13 cellular contexts compared by ENCODE assay signal in genomic region chr6:41040101-41040910, GRCh38. TPM values are rescaled to one million over a fixed set of nuclear protein-coding genes. Genes with fewer than 3 reads are reported as not detected.
DNase-seq lines count a peak whose midpoint lies in the region; ATAC-seq and TF ChIP-seq lines count a peak whose summit lies in the region.
"Had no signal": no experiment of that assay in that cellular context is flagged by ENCODE, and none has a peak within 500 bp of the region (broad histone marks: within the 10 kb centered on the region; RNA-seq: fewer than 3 reads in every experiment).

No MANE protein-coding gene starts in this region.

- TF ChIP-seq POLR2A in body of pancreas (IDR thresholded peaks at IDR 0.05) (no peak), thyroid gland (IDR thresholded peaks at IDR 0.05) (no peak), tibial nerve (IDR thresholded peaks at IDR 0.05) (no peak)

- WGBS in body of pancreas, 2 donors = 18 to 19% methylated on average over 6 of the region's 6 CpGs
- 72 to 80% methylated on average over 5 to 6 of the region's 6 CpGs for WGBS in thyroid gland, 2 donors
- 72 to 84% methylated on average over 6 of the region's 6 CpGs for WGBS in tibial nerve, 2 donors

- H3K27ac Mint-ChIP-seq in nephron = peak overlapping the region; percentile 95 to 99 (median 95)

- H3K27me3 ChIP-seq in body of pancreas (no peaks in the 10 kb centered on the region), thyroid gland (no peaks in the 10 kb centered on the region), tibial nerve (no peaks in the 10 kb centered on the region)

- no peaks in the 10 kb centered on the region for H3K36me3 Mint-ChIP-seq in nephron (ENCODE audit: low read depth)

- peaks cover 18% of the 10 kb centered on the region for H3K4me1 Mint-ChIP-seq in nephron
- H3K4me1 Mint-ChIP-seq: central memory CD8-positive, alpha-beta T cell had no signal

- intact Hi-C loops in body of pancreas (cut with DNase I) = no loop called here
- intact Hi-C loops in thyroid gland (cut with DNase I) = no loop called here

- H3K9me3 Mint-ChIP-seq in nephron = no peaks in the 10 kb centered on the region
- H3K9me3 Mint-ChIP-seq: central memory CD8-positive, alpha-beta T cell had no signal

- no peak for TF ChIP-seq EP300 in tibial nerve (IDR thresholded peaks at IDR 0.05)

- no peaks in the 10 kb centered on the region for H3K9me3 ChIP-seq in body of pancreas
- no peaks in the 10 kb centered on the region for H3K9me3 ChIP-seq in thyroid gland
- no peaks in the 10 kb centered on the region for H3K9me3 ChIP-seq in tibial nerve
- H3K9me3 ChIP-seq: left ventricle myocardium inferior had no signal

- H3K4me3 Mint-ChIP-seq in nephron = peak overlapping the region in 2 of 3 experiments; percentile 15 to 24
- H3K4me3 Mint-ChIP-seq: central memory CD8-positive, alpha-beta T cell had no signal

- peak; percentile 29 for DNase-seq in LHCN-M2 (ENCODE audit: low read depth)
- DNase-seq in body of pancreas = peak; percentile 78 to 93 (median 84)
- no peak for DNase-seq in thyroid gland
- DNase-seq in NCI-H1436 (lab: John Stamatoyannopoulos, UW) = no peak
- DNase-seq in tibial nerve (ENCODE audit: low spot score in 2 of 2) = no peak
- DNase-seq in NCI-H2107 treated with DMSO at 0.1 percent for 48 hours (lab: John Stamatoyannopoulos, UW; ENCODE audit: unreplicated experiment) = no peak
- DNase-seq: left ventricle myocardium inferior, NCI-H1048 had no signal

- H3K4me3 ChIP-seq in body of pancreas = no peak overlapping the region
- H3K4me3 ChIP-seq in thyroid gland (replicated peaks in 1 of 3) = no peak overlapping the region
- no peak overlapping the region for H3K4me3 ChIP-seq in tibial nerve
- H3K4me3 ChIP-seq: left ventricle myocardium inferior had no signal

- peak; percentile 71 for ATAC-seq in GM18907 (IDR thresholded peaks at IDR 0.05; ENCODE audit: unreplicated experiment)
- ATAC-seq in body of pancreas = peak; percentile 83

- no peaks in the 10 kb centered on the region for H3K36me3 ChIP-seq in body of pancreas (replicated peaks in 1 of 2; ENCODE audit: insufficient read depth in 1 of 2, low read depth in 2 of 2)
- no peaks in the 10 kb centered on the region for H3K36me3 ChIP-seq in thyroid gland
- peaks cover 0 to 13% (median 0%) of the 10 kb centered on the region in 3 donors for H3K36me3 ChIP-seq in tibial nerve
- H3K36me3 ChIP-seq: left ventricle myocardium inferior had no signal

- peaks cover 13% of the 10 kb centered on the region for H3K27me3 Mint-ChIP-seq in nephron (ENCODE audit: low read depth)
- H3K27me3 Mint-ChIP-seq: central memory CD8-positive, alpha-beta T cell had no signal

- TF ChIP-seq CTCF in body of pancreas (IDR thresholded peaks at IDR 0.05) = no peak
- TF ChIP-seq CTCF in nephron (IDR thresholded peaks at IDR 0.05; ENCODE audit: unreplicated experiment in 3 of 3) = no peak
- TF ChIP-seq CTCF in thyroid gland (IDR thresholded peaks at IDR 0.05) = no peak
- no peak for TF ChIP-seq CTCF in tibial nerve (IDR thresholded peaks at IDR 0.05)

- H3K4me1 ChIP-seq in body of pancreas (peaks cover 79% of the 10 kb centered on the region), thyroid gland (peaks cover 5 to 14% of the 10 kb centered on the region in 2 donors), tibial nerve (no peaks in the 10 kb centered on the region)

- H3K27ac ChIP-seq in body of pancreas (peak overlapping the region; percentile 81 to 90 (median 86)), thyroid gland (no peak overlapping the region), tibial nerve (peak overlapping the region in 1 of 4 donors; percentile 40)
- H3K27ac ChIP-seq: left ventricle myocardium inferior had no signal

RNA-seq across cellular contexts. Expression of gene UNC5CL, which starts 1.3 kb away (rescaled TPM):
- total RNA-seq in LHCN-M2 (2014; rRNA removed) = under 0.01 TPM in 1 of 2 replicates, not detected in the other
- polyA plus RNA-seq in LHCN-M2 (2012) = 0.01 TPM
- total RNA-seq in body of pancreas = 10 to 100 TPM; 17.4 to 30.3 TPM
- 1 to 10 TPM in 3 of 4 donors, under 1 TPM in 1; 0.93 to 3.6 (median 2.0) TPM for total RNA-seq in thyroid gland
- total RNA-seq in tibial nerve = 1 to 10 TPM in 3 of 4 donors, under 1 TPM in 1; 0.90 to 7.6 (median 1.5) TPM

RNA-seq across cellular contexts. Expression of gene TSPO2, which starts 2.0 kb away (rescaled TPM):
- total RNA-seq in LHCN-M2 (2014; rRNA removed) (not detected in 2 replicates), body of pancreas (not detected), thyroid gland (not detected), tibial nerve (not detected)
- not detected for polyA plus RNA-seq in LHCN-M2 (2012)
- total RNA-seq: H1; left ventricle myocardium inferior; T-helper 1 cell treated with Interleukin-12 subunit alpha and Interleukin-12 subunit beta and Interleukin-4 antibody, amounts not matched to agents 30 ng/mL and 1 ng/mL, for 36 hours had no signal
- polyA plus RNA-seq: H1 had no signal

RNA-seq across cellular contexts. Expression of gene APOBEC2, which starts 12.7 kb away (rescaled TPM):
- total RNA-seq in LHCN-M2 (2014; rRNA removed) = 0.63 TPM in 1 of 2 replicates, not detected in the other
- polyA plus RNA-seq in LHCN-M2 (2012) = not detected
- total RNA-seq in body of pancreas = 1 to 10 TPM; 2.3 to 4.0 TPM
- total RNA-seq in thyroid gland = not detected
- not detected for total RNA-seq in tibial nerve
- total RNA-seq: H1; T-helper 1 cell treated with Interleukin-12 subunit alpha and Interleukin-12 subunit beta and Interleukin-4 antibody, amounts not matched to agents 30 ng/mL and 1 ng/mL, for 36 hours had no signal
- polyA plus RNA-seq: H1 had no signal

RNA-seq across cellular contexts. Expression of gene OARD1, which starts 31.9 kb away (rescaled TPM):
- 10.3 and 12.8 TPM in 2 replicates for total RNA-seq in LHCN-M2 (2014; rRNA removed)
- 14.9 TPM for polyA plus RNA-seq in LHCN-M2 (2012)
- total RNA-seq in body of pancreas = 10 to 100 TPM; 15.0 to 27.4 TPM
- total RNA-seq in thyroid gland = 10 to 100 TPM; 23.6 to 31.7 (median 25.4) TPM
- 10 to 100 TPM; 12.3 to 25.6 (median 17.3) TPM for total RNA-seq in tibial nerve

RNA-seq across cellular contexts. Expression of gene NFYA, which starts 32.5 kb away (rescaled TPM):
- total RNA-seq in LHCN-M2 (2014; rRNA removed) = 15.8 and 18.8 TPM in 2 replicates
- 12.4 TPM for polyA plus RNA-seq in LHCN-M2 (2012)
- 10 to 100 TPM in 1 of 2 donors, 1 to 10 TPM in 1; 8.6 to 10.4 TPM for total RNA-seq in body of pancreas
- 10 to 100 TPM; 31.8 to 40.3 (median 36.0) TPM for total RNA-seq in thyroid gland
- 10 to 100 TPM; 11.2 to 32.7 (median 16.0) TPM for total RNA-seq in tibial nerve

Comparison
In these comparisons a context has a peak if more than half of its experiments do, and no peak if none do; other contexts are left out.
1. DNase-seq: peak in LHCN-M2 (single experiment) and body of pancreas (4 of 4); none in thyroid gland (0 of 2), NCI-H1436 (single experiment), tibial nerve (0 of 2) and NCI-H2107 treated with DMSO at 0.1 percent for 48 hours (single experiment).
2. H3K27ac ChIP-seq: peak in body of pancreas (4 of 4); none in thyroid gland (0 of 3).